ENCODE assay signal across 7 cellular contexts in the genomic region with DNA sequence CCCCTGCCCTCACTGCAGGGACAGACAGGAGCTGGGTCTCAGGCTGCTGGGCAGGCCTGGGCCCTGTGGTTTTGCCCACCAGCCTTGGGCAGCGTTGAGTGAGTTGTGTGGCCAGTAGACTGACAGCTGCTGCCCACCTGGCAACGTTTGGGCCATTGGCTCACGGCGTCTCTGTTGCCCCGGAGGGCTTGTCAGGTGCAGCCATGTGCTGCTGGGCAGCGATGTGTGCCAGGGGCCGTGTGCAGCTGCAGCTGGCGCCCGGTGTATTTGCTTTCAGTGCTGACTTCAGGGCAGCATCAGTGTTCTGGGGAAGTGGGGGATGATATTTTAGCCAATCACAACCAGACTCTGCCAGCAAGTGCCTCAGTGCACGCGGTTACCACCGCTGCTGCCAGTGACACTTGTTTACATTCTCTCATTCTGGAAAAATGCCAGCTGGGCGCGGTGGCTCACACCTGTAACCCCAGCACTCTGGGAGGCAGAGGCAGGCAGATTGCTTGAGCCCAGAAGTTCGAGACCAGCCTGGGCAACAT. TPM values are rescaled to one million over a fixed set of nuclear protein-coding genes. Genes with fewer than 3 reads are reported as not detected.
DNase-seq lines count a peak whose midpoint lies in the region; ATAC-seq, FAIRE-seq and TF ChIP-seq lines count a peak whose summit lies in the region.

No MANE protein-coding gene starts in this region.

- DNase-seq in DND-41 (peak; percentile 49), NCI-H128 (lab: John Stamatoyannopoulos, UW; ENCODE audit: unreplicated experiment) (peak; percentile 71), activated B cell treated with CpG ODN at 0.5 μM for 24 hours (no peak), pancreas (peak in 5 of 6 donors; percentile 44 to 82 (median 59))

- no peak overlapping the region for H3K4me2 ChIP-seq in DND-41 (ENCODE audit: insufficient read depth, low read length)

- H3K4me1 Mint-ChIP-seq in activated B cell treated with CpG ODN at 0.5 μM for 24 hours: peaks cover 55% of the 10 kb centered on the region

- no peaks in the 10 kb centered on the region for H3K27me3 Mint-ChIP-seq in activated B cell treated with CpG ODN at 0.5 μM for 24 hours

- no peaks in the 10 kb centered on the region for H3K9me3 Mint-ChIP-seq in activated B cell treated with CpG ODN at 0.5 μM for 24 hours

- WGBS in pancreas, 2 donors: 24 to 33% methylated on average over 15 of the region's 15 CpGs

- H4K20me1 ChIP-seq in DND-41 (ENCODE audit: insufficient read depth, low read length): peaks cover 89% of the 10 kb centered on the region

- intact Hi-C loops in activated B cell treated with CpG ODN at 0.5 μM for 24 hours (cut with micrococcal nuclease): no loop called here
- intact Hi-C loops in pancreas (cut with DNase I): no loop called here

- no peaks in the 10 kb centered on the region for H3K9me3 ChIP-seq in DND-41 (ENCODE audit: insufficient read depth, low read length, severe bottlenecking)
- H3K9me3 ChIP-seq in pancreas: no peaks in the 10 kb centered on the region

- peaks cover 19% of the 10 kb centered on the region for H3K36me3 Mint-ChIP-seq in activated B cell treated with CpG ODN at 0.5 μM for 24 hours (ENCODE audit: low read depth)

- H2AFZ ChIP-seq in DND-41 (ENCODE audit: low read depth, low read length): no peak overlapping the region

- H3K36me3 ChIP-seq in DND-41 (ENCODE audit: insufficient read depth, low read length) (peaks cover 76% of the 10 kb centered on the region), pancreas (no peaks in the 10 kb centered on the region)

- H3K4me3 Mint-ChIP-seq in activated B cell treated with CpG ODN at 0.5 μM for 24 hours: peak overlapping the region; percentile 2

- TF ChIP-seq CTCF in DND-41 (IDR thresholded peaks at IDR 0.05; ENCODE audit: borderline replicate concordance, extremely low read depth, low read length, poor library complexity, severe bottlenecking): no peak
- TF ChIP-seq CTCF in activated B cell treated with CpG ODN at 0.5 μM for 24 hours (IDR thresholded peaks at IDR 0.05): no peak
- no peak for TF ChIP-seq CTCF in pancreas (IDR thresholded peaks at IDR 0.05)

- FAIRE-seq in pancreas (lab: Jason Lieb, UNC): no peak

- H3K9ac ChIP-seq in DND-41 (ENCODE audit: low read depth, low read length): no peak overlapping the region

- ATAC-seq in DND-41 (ENCODE audit: insufficient read depth, low read depth) (peak; percentile 60; the same call in 2 of the 3 replicates), activated B cell treated with CpG ODN at 0.5 μM for 24 hours (ENCODE audit: low read depth) (peak; percentile 86), pancreas (peak; percentile 47 to 76 (median 62)), GM19467 (IDR thresholded peaks at IDR 0.05; ENCODE audit: unreplicated experiment) (no peak), GM19452 (IDR thresholded peaks at IDR 0.05; ENCODE audit: unreplicated experiment) (no peak), HG03045 (IDR thresholded peaks at IDR 0.05; ENCODE audit: unreplicated experiment) (no peak)

- POLR2A ChIA-PET in activated B cell treated with CpG ODN at 0.5 μM for 24 hours (lab: Charles Lee): interaction anchor here (0.8 to 1.3 kb wide), 4 partner anchors 14 to 37 kb away, joined by 3 to 6 read pairs (median 4); a partner anchor contains a TSS

- H3K4me1 ChIP-seq in DND-41 (ENCODE audit: insufficient read depth, low read length) (peaks cover 2% of the 10 kb centered on the region; the same call in 1 of the 2 replicates), pancreas (peaks cover 0 to 19% (median 16%) of the 10 kb centered on the region in 3 donors)

- H3K27me3 ChIP-seq in DND-41 (ENCODE audit: insufficient read depth, low read length, poor library complexity) (no peaks in the 10 kb centered on the region), pancreas (no peaks in the 10 kb centered on the region)

- peaks cover 100% of the 10 kb centered on the region for H3K79me2 ChIP-seq in DND-41 (ENCODE audit: insufficient read depth, low read length)

- no peak overlapping the region for H3K27ac ChIP-seq in DND-41 (ENCODE audit: low read length)
- no peak overlapping the region for H3K27ac ChIP-seq in pancreas

- H3K27ac Mint-ChIP-seq in activated B cell treated with CpG ODN at 0.5 μM for 24 hours: peak overlapping the region; percentile 59

- H3K4me3 ChIP-seq in DND-41 (ENCODE audit: low read depth in 1 of 2, low read length in 2 of 2) (no peak overlapping the region), pancreas (no peak overlapping the region)

- CTCF ChIA-PET in activated B cell treated with CpG ODN at 0.5 μM for 24 hours (lab: Charles Lee): no interaction called here

RNA-seq across cellular contexts. Expression of a gene that starts 10.6 kb away (rescaled TPM):
- 53.5 and 66.0 TPM in 2 replicates for total RNA-seq in activated B cell treated with CpG ODN at 0.5 μM for 24 hours
- total RNA-seq in pancreas: 10 to 100 TPM; 15.1 to 28.1 (median 19.2) TPM
- polyA plus RNA-seq in pancreas: 10 to 100 TPM; 20.8 to 34.2 TPM

RNA-seq across cellular contexts. Expression of a gene that starts 16.3 kb away (rescaled TPM):
- 12.8 and 13.6 TPM in 2 replicates for total RNA-seq in activated B cell treated with CpG ODN at 0.5 μM for 24 hours
- 1 to 10 TPM; 3.2 to 8.0 (median 4.7) TPM for total RNA-seq in pancreas
- 10 to 100 TPM in 1 of 2 donors, 1 to 10 TPM in 1; 7.3 to 10.5 TPM for polyA plus RNA-seq in pancreas

RNA-seq across cellular contexts. Expression of a gene that starts 22.2 kb away (rescaled TPM):
- total RNA-seq in activated B cell treated with CpG ODN at 0.5 μM for 24 hours (7.1 and 8.1 TPM in 2 replicates), pancreas (1 to 10 TPM in 4 of 6 donors, under 1 TPM in 2; 0.73 to 2.6 (median 1.7) TPM)
- polyA plus RNA-seq in pancreas: 1 to 10 TPM; 3.3 to 5.6 TPM

RNA-seq across cellular contexts. Expression of a gene that starts 33.5 kb away (rescaled TPM):
- not detected in 2 replicates for total RNA-seq in activated B cell treated with CpG ODN at 0.5 μM for 24 hours
- not detected for total RNA-seq in pancreas
- under 1 TPM in 1 of 2 donors, not detected in 1; 0.92 TPM for polyA plus RNA-seq in pancreas

RNA-seq across cellular contexts. Expression of a gene that starts 36.4 kb away (rescaled TPM):
- total RNA-seq in activated B cell treated with CpG ODN at 0.5 μM for 24 hours (0.34 TPM in 1 of 2 replicates, not detected in the other), pancreas (1 to 10 TPM; 1.2 to 6.8 (median 3.1) TPM)
- 100 to 1,000 TPM in 1 of 2 donors, 10 to 100 TPM in 1; 16.2 to 143 TPM for polyA plus RNA-seq in pancreas

Comparison
In these comparisons a context has a peak if more than half of its experiments do, and no peak if none do; other contexts are left out.
1. ATAC-seq: peak in DND-41 (single experiment), activated B cell treated with CpG ODN at 0.5 μM for 24 hours (single experiment) and pancreas (4 of 4); none in GM19467 (single experiment), GM19452 (single experiment) and HG03045 (single experiment).